ENCODE assay signal across 9 cellular contexts in the genomic region with DNA sequence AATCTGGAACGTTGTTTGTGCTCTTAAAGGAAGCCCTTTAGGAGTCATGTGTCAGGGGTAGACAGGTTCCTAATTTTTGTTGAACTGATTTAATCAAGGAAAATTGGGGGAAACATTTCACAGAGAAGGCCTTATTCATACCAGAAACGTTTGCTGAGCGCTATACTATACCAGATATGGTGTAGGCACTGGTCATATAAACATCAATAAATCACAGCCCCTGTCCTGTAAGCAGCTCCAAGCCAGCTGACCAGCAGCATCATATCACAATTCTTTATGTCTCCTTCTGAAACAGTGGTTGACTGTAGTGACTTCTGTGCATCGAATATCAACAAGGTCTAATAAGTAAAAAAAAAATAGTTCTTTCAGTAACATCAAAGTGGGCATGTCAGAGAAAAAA. TPM values are rescaled to one million over a fixed set of nuclear protein-coding genes. Genes with fewer than 3 reads are reported as not detected.
A peak's percentile ranks its signal among the peaks of the same experiment; 100 is the strongest.
DNase-seq lines count a peak whose midpoint lies in the region; ATAC-seq and TF ChIP-seq lines count a peak whose summit lies in the region.
"Had no signal": no experiment of that assay in that cellular context is flagged by ENCODE, and none has a peak within 500 bp of the region (broad histone marks: within the 10 kb centered on the region; RNA-seq: fewer than 3 reads in every experiment).

No MANE protein-coding gene starts in this region.

- H3K4me3 Mint-ChIP-seq in CD4-positive, alpha-beta memory T cell: peak overlapping the region; percentile 73 to 87 (median 80)
- peak overlapping the region; percentile 68 for H3K4me3 Mint-ChIP-seq in natural killer cell treated with Interleukin-12 subunit alpha and Interleukin-12 subunit beta and Interleukin-15 and Interleukin-18, amount 100 ng/mL, for 72 hours

- H3K4me3 ChIP-seq in CD4-positive, alpha-beta memory T cell (ENCODE audit: low read length in 2 of 2): no peak overlapping the region
- H3K4me3 ChIP-seq in HUES48 (ENCODE audit: low read depth, low read length): peak overlapping the region; percentile 98
- H3K4me3 ChIP-seq in dorsolateral prefrontal cortex: peak overlapping the region; percentile 57 to 89 (median 77)

- H3K27me3 ChIP-seq in CD4-positive, alpha-beta memory T cell (ENCODE audit: insufficient read depth, low read length): peaks cover 17% of the 10 kb centered on the region
- peaks cover 41% of the 10 kb centered on the region for H3K27me3 ChIP-seq in HUES48 (ENCODE audit: control insufficient read depth, insufficient read depth, low read length)
- H3K27me3 ChIP-seq in dorsolateral prefrontal cortex: peaks cover 0 to 4% (median 0%) of the 10 kb centered on the region in 45 donors

- no peak overlapping the region for H3K27ac ChIP-seq in CD4-positive, alpha-beta memory T cell (ENCODE audit: low read depth, low read length)
- H3K27ac ChIP-seq in HUES48 (ENCODE audit: low read depth, low read length) (no peak overlapping the region), dorsolateral prefrontal cortex (peak overlapping the region in 16 of 59 donors; percentile 30 to 92 (median 88))
- H3K27ac ChIP-seq: neutrophil had no signal

- no peaks in the 10 kb centered on the region for H3K9me3 Mint-ChIP-seq in CD4-positive, alpha-beta memory T cell
- no peaks in the 10 kb centered on the region for H3K9me3 Mint-ChIP-seq in natural killer cell treated with Interleukin-12 subunit alpha and Interleukin-12 subunit beta and Interleukin-15 and Interleukin-18, amount 100 ng/mL, for 72 hours

- no peak for TF ChIP-seq CTCF in dorsolateral prefrontal cortex (IDR thresholded peaks at IDR 0.05 in 54 of 56, conservative IDR thresholded peaks at IDR 0.05 in 2 of 56; ENCODE audit: low read depth in 1 of 56, partially characterized antibody in 56 of 56)

- no peak for DNase-seq in CD4-positive, alpha-beta memory T cell
- DNase-seq in dorsolateral prefrontal cortex (no peak), AG08396 (ENCODE audit: low spot score) (no peak)
- no peak for DNase-seq in natural killer cell treated with Interleukin-12 subunit alpha and Interleukin-12 subunit beta and Interleukin-15 and Interleukin-18, amount 100 ng/mL, for 72 hours (ENCODE audit: low spot score)

- CTCF ChIA-PET in CD4-positive, alpha-beta memory T cell (lab: Charles Lee; ENCODE audit: partially characterized antibody): interaction anchor here (0.9 kb wide), 1 partner anchor 22 kb away, joined by 3 read pairs; no protein-coding TSS in a partner anchor

- peak overlapping the region; percentile 84 for H3K9ac ChIP-seq in HUES48 (ENCODE audit: low read depth, low read length)

- peaks cover 9 to 31% (median 20%) of the 10 kb centered on the region in 4 donors for H3K4me1 Mint-ChIP-seq in CD4-positive, alpha-beta memory T cell
- H3K4me1 Mint-ChIP-seq in natural killer cell treated with Interleukin-12 subunit alpha and Interleukin-12 subunit beta and Interleukin-15 and Interleukin-18, amount 100 ng/mL, for 72 hours (ENCODE audit: low read depth in 2 of 2): peaks cover 6 to 16% of the 10 kb centered on the region in 2 donors

- peaks cover 24% of the 10 kb centered on the region for H3K4me1 ChIP-seq in CD4-positive, alpha-beta memory T cell (ENCODE audit: insufficient read depth, low read length)
- H3K4me1 ChIP-seq in HUES48 (ENCODE audit: control insufficient read depth, insufficient read depth, low read length): peaks cover 25% of the 10 kb centered on the region

- H3K27ac Mint-ChIP-seq in CD4-positive, alpha-beta memory T cell: no peak overlapping the region
- peak overlapping the region in 1 of 2 donors; percentile 57 for H3K27ac Mint-ChIP-seq in natural killer cell treated with Interleukin-12 subunit alpha and Interleukin-12 subunit beta and Interleukin-15 and Interleukin-18, amount 100 ng/mL, for 72 hours

- H3K27me3 Mint-ChIP-seq in CD4-positive, alpha-beta memory T cell: peaks cover 18 to 23% of the 10 kb centered on the region in 2 donors
- peaks cover 26 to 28% of the 10 kb centered on the region in 2 donors for H3K27me3 Mint-ChIP-seq in natural killer cell treated with Interleukin-12 subunit alpha and Interleukin-12 subunit beta and Interleukin-15 and Interleukin-18, amount 100 ng/mL, for 72 hours

- POLR2A ChIA-PET in CD4-positive, alpha-beta memory T cell (lab: Charles Lee; ENCODE audit: partially characterized antibody): no interaction called here

- no peak for ATAC-seq in natural killer cell treated with Interleukin-12 subunit alpha and Interleukin-12 subunit beta and Interleukin-15 and Interleukin-18, amount 100 ng/mL, for 72 hours
- no peak for ATAC-seq in HG03135 (IDR thresholded peaks at IDR 0.05; ENCODE audit: unreplicated experiment)
- ATAC-seq in GM18870 (IDR thresholded peaks at IDR 0.05; ENCODE audit: unreplicated experiment): no peak
- ATAC-seq in GM21390 (IDR thresholded peaks at IDR 0.05; ENCODE audit: unreplicated experiment): no peak

- no peaks in the 10 kb centered on the region for H3K36me3 Mint-ChIP-seq in CD4-positive, alpha-beta memory T cell
- H3K36me3 Mint-ChIP-seq in natural killer cell treated with Interleukin-12 subunit alpha and Interleukin-12 subunit beta and Interleukin-15 and Interleukin-18, amount 100 ng/mL, for 72 hours: peaks cover 6% of the 10 kb centered on the region

- H3K36me3 ChIP-seq in CD4-positive, alpha-beta memory T cell (ENCODE audit: insufficient read depth, low read length): no peaks in the 10 kb centered on the region
- H3K36me3 ChIP-seq in HUES48 (ENCODE audit: control insufficient read depth, insufficient read depth, low read length): no peaks in the 10 kb centered on the region
- H3K36me3 ChIP-seq: neutrophil had no signal

- intact Hi-C loops in CD4-positive, alpha-beta memory T cell (cut with micrococcal nuclease): no loop called here
- intact Hi-C loops in dorsolateral prefrontal cortex (cut with DNase I): loop anchor here (5.0 to 10.0 kb wide), 9 partner anchors 58 to 580 kb away; a partner anchor contains a TSS

- H3K9me3 ChIP-seq in CD4-positive, alpha-beta memory T cell (ENCODE audit: control insufficient read depth in 1 of 2, low read length in 2 of 2): no peaks in the 10 kb centered on the region
- no peaks in the 10 kb centered on the region for H3K9me3 ChIP-seq in HUES48 (ENCODE audit: control insufficient read depth, insufficient read depth, low read length)
- H3K9me3 ChIP-seq: neutrophil had no signal

RNA-seq across cellular contexts. Expression of a gene that starts 1.1 kb away (rescaled TPM):
- under 1 TPM; 0.76 to 0.89 TPM for total RNA-seq in CD4-positive, alpha-beta memory T cell
- under 1 TPM; 0.20 to 0.23 TPM for polyA plus RNA-seq in CD4-positive, alpha-beta memory T cell
- total RNA-seq in dorsolateral prefrontal cortex: 100 to 1,000 TPM in 3 of 120 experiments, 10 to 100 TPM in 117; 18.1 to 113 (median 66.5) TPM
- total RNA-seq in natural killer cell treated with Interleukin-12 subunit alpha and Interleukin-12 subunit beta and Interleukin-15 and Interleukin-18, amount 100 ng/mL, for 72 hours: 1 to 10 TPM; 8.2 to 9.0 TPM

Comparison
In these comparisons a context has a peak if more than half of its experiments do, and no peak if none do; other contexts are left out.
1. H3K4me3 ChIP-seq: peak in HUES48 (single experiment) and dorsolateral prefrontal cortex (59 of 59); none in CD4-positive, alpha-beta memory T cell (0 of 2).
2. RNA of a gene that starts 1.1 kb away (total RNA-seq): 18.1 to 113 TPM in dorsolateral prefrontal cortex and 8.2 to 9.0 TPM in natural killer cell treated with Interleukin-12 subunit alpha and Interleukin-12 subunit beta and Interleukin-15 and Interleukin-18, amount 100 ng/mL, for 72 hours; 0.76 to 0.89 TPM in CD4-positive, alpha-beta memory T cell; every median in the first group is over 4 times any median in the second.